In genomic region chr15:28105793-28106192, GRCh38 we compare ENCODE assay signal across 1 cellular context.
TF ChIP-seq lines count a peak whose summit lies in the region.

No MANE protein-coding gene starts in this region.

TF ChIP-seq in A549, 52 proteins besides CTCF, POLR2A, EP300 and RAD21 (continued from another document):
- TF ChIP-seq, protein P1, sequence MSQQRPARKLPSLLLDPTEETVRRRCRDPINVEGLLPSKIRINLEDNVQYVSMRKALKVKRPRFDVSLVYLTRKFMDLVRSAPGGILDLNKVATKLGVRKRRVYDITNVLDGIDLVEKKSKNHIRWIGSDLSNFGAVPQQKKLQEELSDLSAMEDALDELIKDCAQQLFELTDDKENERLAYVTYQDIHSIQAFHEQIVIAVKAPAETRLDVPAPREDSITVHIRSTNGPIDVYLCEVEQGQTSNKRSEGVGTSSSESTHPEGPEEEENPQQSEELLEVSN (IDR thresholded peaks at IDR 0.05; ENCODE audit: borderline replicate concordance, low read depth) = no peak
- TF ChIP-seq RCOR1 (IDR thresholded peaks at IDR 0.05; ENCODE audit: low read depth, low read length) (no peak), SREBF2 (IDR thresholded peaks at IDR 0.05) (no peak), MYC (IDR thresholded peaks at IDR 0.05; ENCODE audit: borderline replicate concordance, low read length) (no peak), KDM1A (IDR thresholded peaks at IDR 0.05; ENCODE audit: low read depth) (no peak), FOSB (CRISPR knock-in tag; IDR thresholded peaks at IDR 0.05) (no peak), CBX2 (IDR thresholded peaks at IDR 0.05; ENCODE audit: borderline replicate concordance, low read depth) (no peak), CBX8 (IDR thresholded peaks at IDR 0.05) (no peak)
